Comparison of ENCODE assay signal across 15 cellular contexts in the genomic region with DNA sequence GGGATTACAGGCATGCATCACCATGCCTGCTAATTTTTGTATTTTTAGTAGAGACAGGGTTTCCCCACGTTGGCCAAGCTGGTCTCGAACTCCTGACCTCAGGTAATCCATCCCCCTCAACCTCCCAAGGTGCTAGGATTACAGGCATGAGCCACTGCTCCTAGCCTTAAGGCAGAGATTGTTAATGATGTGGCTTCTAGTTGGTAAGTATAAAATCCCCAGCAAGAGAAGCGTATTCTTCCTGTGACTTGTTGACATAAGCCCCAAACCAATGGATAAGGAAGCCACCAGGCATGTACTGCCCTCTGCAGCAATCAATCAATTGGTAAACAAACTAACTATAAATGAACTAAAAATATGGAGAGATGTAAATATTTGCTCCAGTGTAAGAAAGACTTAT. TPM values are rescaled to one million over a fixed set of nuclear protein-coding genes. Genes with fewer than 3 reads are reported as not detected.
DNase-seq lines count a peak whose midpoint lies in the region; ATAC-seq and TF ChIP-seq lines count a peak whose summit lies in the region.
"Had no signal": no experiment of that assay in that cellular context is flagged by ENCODE, and none has a peak within 500 bp of the region (broad histone marks: within the 10 kb centered on the region; RNA-seq: fewer than 3 reads in every experiment).

No MANE protein-coding gene starts in this region.

- H3K9me3 Mint-ChIP-seq in glutamatergic neuron (ENCODE audit: unreplicated experiment): no peaks in the 10 kb centered on the region
- H3K9me3 Mint-ChIP-seq: CD8-positive, alpha-beta memory T cell; IgD-negative memory B cell had no signal

- H3K27me3 ChIP-seq in WERI-Rb-1 (ENCODE audit: insufficient read depth, low read depth, severe bottlenecking): no peaks in the 10 kb centered on the region

- H3K36me3 Mint-ChIP-seq in glutamatergic neuron (ENCODE audit: unreplicated experiment): no peaks in the 10 kb centered on the region

- peaks cover 17% of the 10 kb centered on the region for H3K4me1 Mint-ChIP-seq in glutamatergic neuron (ENCODE audit: low read depth, unreplicated experiment)

- DNase-seq in NCI-H82 (lab: John Stamatoyannopoulos, UW) (peak; percentile 64), NCI-H82 treated with DMSO at 0.1 percent for 48 hours (lab: John Stamatoyannopoulos, UW; ENCODE audit: unreplicated experiment) (no peak), HuH-7 (ENCODE audit: low spot score) (peak; percentile 22), WERI-Rb-1 (peak; percentile 36), glutamatergic neuron (no peak), RWPE1 (ENCODE audit: low spot score) (no peak), NCI-H526 treated with DMSO at 0.1 percent for 48 hours (lab: John Stamatoyannopoulos, UW) (no peak)
- DNase-seq: Caco-2; CD8-positive, alpha-beta memory T cell; DND-41; GDM1 had no signal

- no peaks in the 10 kb centered on the region for H3K9me3 ChIP-seq in WERI-Rb-1 (ENCODE audit: severe bottlenecking)
- H3K9me3 ChIP-seq: Caco-2 had no signal

- H3K27ac Mint-ChIP-seq in glutamatergic neuron (ENCODE audit: unreplicated experiment): peak overlapping the region; percentile 22
- H3K27ac Mint-ChIP-seq: IgD-negative memory B cell had no signal

- POLR2A ChIA-PET in RWPE1 (lab: Yijun Ruan, JAX; ENCODE audit: low non-redundant PET): no interaction called here

- CTCF ChIA-PET in RWPE1 (lab: Yijun Ruan, JAX): no interaction called here

- no peak for TF ChIP-seq CTCF in WERI-Rb-1 (IDR thresholded peaks at IDR 0.05; ENCODE audit: low read depth, low read length)
- TF ChIP-seq CTCF in glutamatergic neuron (IDR thresholded peaks at IDR 0.05; ENCODE audit: partially characterized antibody, unreplicated experiment): no peak
- no peak for TF ChIP-seq CTCF in RWPE1 (conservative IDR thresholded peaks at IDR 0.05; ENCODE audit: low read depth)

- no peaks in the 10 kb centered on the region for H3K36me3 ChIP-seq in WERI-Rb-1

- H3K4me3 Mint-ChIP-seq in glutamatergic neuron (ENCODE audit: unreplicated experiment): no peak overlapping the region
- H3K4me3 Mint-ChIP-seq: CD8-positive, alpha-beta memory T cell; IgD-negative memory B cell had no signal

- H3K27ac ChIP-seq in WERI-Rb-1: no peak overlapping the region
- H3K27ac ChIP-seq in RWPE1: no peak overlapping the region
- H3K27ac ChIP-seq: 22Rv1, HL-60 had no signal

- H3K27me3 Mint-ChIP-seq in glutamatergic neuron (ENCODE audit: unreplicated experiment): no peaks in the 10 kb centered on the region
- H3K27me3 Mint-ChIP-seq: CD8-positive, alpha-beta memory T cell; IgD-negative memory B cell had no signal

- no peak for ATAC-seq in GM21529 (IDR thresholded peaks at IDR 0.05; ENCODE audit: unreplicated experiment)

- H3K4me3 ChIP-seq in WERI-Rb-1 (ENCODE audit: low read depth, low read length): no peak overlapping the region

RNA-seq across cellular contexts. Expression of gene REEP3, which starts 41.2 kb away (rescaled TPM):
- total RNA-seq in glutamatergic neuron (ENCODE audit: unreplicated experiment): 47.1 TPM

Comparison
In these comparisons a context has a peak if more than half of its experiments do, and no peak if none do; other contexts are left out.
1. DNase-seq: peak in NCI-H82 (single experiment), HuH-7 (single experiment) and WERI-Rb-1 (single experiment); none in NCI-H82 treated with DMSO at 0.1 percent for 48 hours (single experiment), glutamatergic neuron (single experiment), RWPE1 (single experiment) and NCI-H526 treated with DMSO at 0.1 percent for 48 hours (single experiment).